ENCODE assay signal across 26 cellular contexts in the genomic region with DNA sequence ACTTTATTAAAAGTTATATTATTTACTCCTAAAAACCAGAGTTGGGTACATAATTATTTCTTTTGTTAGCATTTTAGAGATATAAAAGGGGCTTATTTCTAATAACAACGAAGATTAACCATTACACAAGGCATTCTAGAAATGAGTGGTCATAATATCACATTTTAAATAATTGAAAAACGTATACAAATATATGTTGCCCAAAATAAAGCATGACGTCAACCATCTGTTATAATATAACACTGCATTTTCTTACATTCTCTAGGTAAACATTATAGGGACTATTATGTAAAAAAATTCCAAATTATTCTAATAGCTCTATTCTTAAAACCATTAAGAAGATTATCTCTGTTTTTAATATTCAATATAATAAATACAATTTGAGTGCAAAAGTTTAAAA.
A peak's percentile ranks its signal among the peaks of the same experiment; 100 is the strongest.
DNase-seq lines count a peak whose midpoint lies in the region; ATAC-seq, FAIRE-seq and TF ChIP-seq lines count a peak whose summit lies in the region.
"Had no signal": no experiment of that assay in that cellular context is flagged by ENCODE, and none has a peak within 500 bp of the region (broad histone marks: within the 10 kb centered on the region; RNA-seq: fewer than 3 reads in every experiment).

No MANE protein-coding gene starts in this region.

- 4% methylated on average over 3 of the region's 3 CpGs for WGBS in HepG2 (ENCODE audit: low lambda C conversion rate)
- whole genome bisulfite sequencing in right lobe of liver (ENCODE audit: insufficient coverage, low coverage, low lambda C conversion rate, missing lambda C conversion rate): 39% methylated on average over 3 of the region's 3 CpGs

- TF ChIP-seq RAD21 in HepG2 (CRISPR knock-in tag; IDR thresholded peaks at IDR 0.05): no peak

- no peak for TF ChIP-seq CTCF in HepG2 (CRISPR knock-in tag; IDR thresholded peaks at IDR 0.05)
- no peak for TF ChIP-seq CTCF in right lobe of liver (IDR thresholded peaks at IDR 0.05)
- TF ChIP-seq CTCF in kidney (IDR thresholded peaks at IDR 0.05; ENCODE audit: borderline replicate concordance, extremely low read depth, insufficient read depth): no peak

- H3K36me3 ChIP-seq in HepG2 (replicated peaks in 1 of 2; ENCODE audit: control insufficient read depth in 1 of 2, insufficient read depth in 2 of 2, low read length in 2 of 2): no peaks in the 10 kb centered on the region
- H3K36me3 ChIP-seq in right lobe of liver: no peaks in the 10 kb centered on the region
- no peaks in the 10 kb centered on the region for H3K36me3 ChIP-seq in kidney (ENCODE audit: control insufficient read depth in 1 of 2, insufficient read depth in 2 of 2, low read length in 2 of 2)
- H3K36me3 ChIP-seq: BE2C had no signal

- FAIRE-seq in HepG2 (lab: Jason Lieb, UNC) (no peak), endometrium (lab: Jason Lieb, UNC) (peak; percentile 8), kidney (lab: Jason Lieb, UNC) (peak; percentile 38)
- FAIRE-seq: GM12878, GM12892, GM18507 had no signal

- H3K9me3 Mint-ChIP-seq in activated CD4-positive, alpha-beta T cell treated with anti-CD3 and anti-CD28 coated beads, Interleukin-2, amount 10 ng/mL, durations not matched to agents 24 days and 14 days: no peaks in the 10 kb centered on the region

- no peaks in the 10 kb centered on the region for H3K79me2 ChIP-seq in HepG2 (ENCODE audit: insufficient read depth, low read length)

- H3K4me2 ChIP-seq in HepG2 (ENCODE audit: low read depth, low read length): no peak overlapping the region
- H3K4me2 ChIP-seq: BLaER1 had no signal

- no peak overlapping the region for H3K27ac ChIP-seq in HepG2 (ENCODE audit: extremely low read length, insufficient read depth, low read length)
- no peak overlapping the region for H3K27ac ChIP-seq in right lobe of liver
- no peak overlapping the region for H3K27ac ChIP-seq in kidney (ENCODE audit: low read depth in 2 of 2, low read length in 2 of 2)
- H3K27ac ChIP-seq: 22Rv1, BLaER1 had no signal

- TF ChIP-seq POLR2A in HepG2 (IDR thresholded peaks at IDR 0.05; ENCODE audit: insufficient read depth in 1 of 2, low read depth in 2 of 2, low read length in 2 of 2) (no peak), right lobe of liver (IDR thresholded peaks at IDR 0.05) (no peak)

- no peaks in the 10 kb centered on the region for H3K27me3 ChIP-seq in HepG2 (ENCODE audit: control insufficient read depth in 1 of 2, insufficient read depth in 2 of 2, low read length in 2 of 2)
- no peaks in the 10 kb centered on the region for H3K27me3 ChIP-seq in right lobe of liver
- H3K27me3 ChIP-seq: BE2C, BLaER1 had no signal

- BruUV-seq in HepG2 (replicated peaks; lab: Mats Ljungman, UMichigan): no TSS peak

- DNase-seq in HepG2 (ENCODE audit: low spot score) (no peak), right lobe of liver (no peak), kidney (no peak), NCI-H1048 (lab: John Stamatoyannopoulos, UW) (no peak)
- DNase-seq in activated CD4-positive, alpha-beta T cell treated with anti-CD3 and anti-CD28 coated beads, Interleukin-2, amount 10 ng/mL, durations not matched to agents 24 days and 14 days: no peak
- DNase-seq: ACHN; BE2C; C1 segment of cervical spinal cord; CD4-positive, alpha-beta memory T cell; CD4-positive, CD25-positive, alpha-beta regulatory T cell; CD8-positive, alpha-beta memory T cell; COR-L47; DMS 273 treated with DMSO at 0.1 percent for 48 hours; DMS153; DMS53; DMS79; DND-41; EL; GDM1 had no signal

- in situ Hi-C loops in HepG2 (cut with HindIII; ENCODE audit: extremely low pct_ligation_motif_present, low pct_unique_long_range_greater_than_20kb): no loop called here

- H3K27me3 Mint-ChIP-seq in activated CD4-positive, alpha-beta T cell treated with anti-CD3 and anti-CD28 coated beads, Interleukin-2, amount 10 ng/mL, durations not matched to agents 24 days and 14 days: no peaks in the 10 kb centered on the region
- H3K27me3 Mint-ChIP-seq: CD4-positive, alpha-beta memory T cell; CD4-positive, CD25-positive, alpha-beta regulatory T cell; CD8-positive, alpha-beta memory T cell had no signal

- H3K4me1 ChIP-seq in HepG2 (ENCODE audit: insufficient read depth, low read length) (no peaks in the 10 kb centered on the region), right lobe of liver (no peaks in the 10 kb centered on the region), kidney (ENCODE audit: control insufficient read depth in 1 of 2, insufficient read depth in 1 of 2, low read depth in 1 of 2, low read length in 2 of 2) (no peaks in the 10 kb centered on the region)
- H3K4me1 ChIP-seq: BE2C had no signal

- POLR2A ChIA-PET in HepG2 (lab: Yijun Ruan, JAX): no interaction called here

- H4K20me1 ChIP-seq in HepG2 (ENCODE audit: insufficient read depth, low read length): no peaks in the 10 kb centered on the region
- H4K20me1 ChIP-seq: BLaER1 had no signal

- H3K27ac Mint-ChIP-seq in activated CD4-positive, alpha-beta T cell treated with anti-CD3 and anti-CD28 coated beads, Interleukin-2, amount 10 ng/mL, durations not matched to agents 24 days and 14 days: no peak overlapping the region
- H3K27ac Mint-ChIP-seq: CD14-positive monocyte; CD4-positive, alpha-beta memory T cell; CD4-positive, CD25-positive, alpha-beta regulatory T cell; CD8-positive, alpha-beta memory T cell had no signal

- no peak overlapping the region for H3K4me3 Mint-ChIP-seq in activated CD4-positive, alpha-beta T cell treated with anti-CD3 and anti-CD28 coated beads, Interleukin-2, amount 10 ng/mL, durations not matched to agents 24 days and 14 days
- H3K4me3 Mint-ChIP-seq: CD14-positive monocyte; CD4-positive, alpha-beta memory T cell; CD4-positive, CD25-positive, alpha-beta regulatory T cell; CD8-positive, alpha-beta memory T cell had no signal

- H3K36me3 Mint-ChIP-seq in activated CD4-positive, alpha-beta T cell treated with anti-CD3 and anti-CD28 coated beads, Interleukin-2, amount 10 ng/mL, durations not matched to agents 24 days and 14 days (ENCODE audit: low read depth): no peaks in the 10 kb centered on the region
- H3K36me3 Mint-ChIP-seq: CD14-positive monocyte; CD4-positive, alpha-beta memory T cell; CD4-positive, CD25-positive, alpha-beta regulatory T cell; CD8-positive, alpha-beta memory T cell had no signal

- no peak for ATAC-seq in HepG2
- no peak for ATAC-seq in right lobe of liver
- ATAC-seq: GM12878 had no signal

- H3K9me3 ChIP-seq in HepG2 (ENCODE audit: low read length) (no peaks in the 10 kb centered on the region), right lobe of liver (no peaks in the 10 kb centered on the region), kidney (ENCODE audit: control insufficient read depth in 1 of 2, low read length in 2 of 2) (no peaks in the 10 kb centered on the region)
- H3K9me3 ChIP-seq: BE2C had no signal

- intact Hi-C loops in HepG2 (cut with micrococcal nuclease; ENCODE audit: unreplicated experiment) (no loop called here), right lobe of liver (cut with DNase I) (no loop called here), kidney (cut with DNase I) (no loop called here)
- intact Hi-C loops in activated CD4-positive, alpha-beta T cell treated with anti-CD3 and anti-CD28 coated beads, Interleukin-2, amount 10 ng/mL, durations not matched to agents 24 days and 14 days (cut with micrococcal nuclease): no loop called here

- no peak overlapping the region for H2AFZ ChIP-seq in HepG2 (ENCODE audit: low read length)

- no peak overlapping the region for H3K9ac ChIP-seq in HepG2 (ENCODE audit: insufficient read depth, low read depth, low read length)
- no peak overlapping the region for H3K9ac ChIP-seq in kidney (ENCODE audit: low read length in 2 of 2)
- H3K9ac ChIP-seq: BLaER1 had no signal

- H3K4me3 ChIP-seq in HepG2 (replicated peaks in 1 of 3; ENCODE audit: insufficient read depth in 1 of 3, low read depth in 2 of 3, low read length in 3 of 3) (no peak overlapping the region), right lobe of liver (no peak overlapping the region), kidney (ENCODE audit: low read length in 2 of 2) (no peak overlapping the region)
- H3K4me3 ChIP-seq: BLaER1, GM12878 had no signal

- no peak for TF ChIP-seq EP300 in HepG2 (IDR thresholded peaks at IDR 0.05; ENCODE audit: low read depth in 2 of 2, low read length in 2 of 2)
- no peak for TF ChIP-seq EP300 in HepG2 (CRISPR knock-in tag; IDR thresholded peaks at IDR 0.05; ENCODE audit: borderline replicate concordance)

- no peaks in the 10 kb centered on the region for H3K4me1 Mint-ChIP-seq in activated CD4-positive, alpha-beta T cell treated with anti-CD3 and anti-CD28 coated beads, Interleukin-2, amount 10 ng/mL, durations not matched to agents 24 days and 14 days
- H3K4me1 Mint-ChIP-seq: CD14-positive monocyte; CD4-positive, CD25-positive, alpha-beta regulatory T cell; CD8-positive, alpha-beta memory T cell had no signal

- CTCF ChIA-PET in HepG2 (lab: Yijun Ruan, JAX; ENCODE audit: low intra/inter-chr PET ratio, low total read pairs): no interaction called here

TF ChIP-seq in HepG2, 621 proteins besides CTCF, POLR2A, EP300 and RAD21 (continues in another document):
- no peak for TF ChIP-seq ARNTL (CRISPR knock-in tag; IDR thresholded peaks at IDR 0.05)
- TF ChIP-seq DNMT1 (CRISPR knock-in tag; IDR thresholded peaks at IDR 0.05): no peak
- no peak for TF ChIP-seq SNAPC2 (CRISPR knock-in tag; IDR thresholded peaks at IDR 0.05)
- TF ChIP-seq RARA (CRISPR knock-in tag; IDR thresholded peaks at IDR 0.05): no peak
- peak; percentile 66 for TF ChIP-seq CREB1 (IDR thresholded peaks at IDR 0.05)
- no peak for TF ChIP-seq CREB1 (CRISPR knock-in tag; IDR thresholded peaks at IDR 0.05)
- peak; percentile 67 for TF ChIP-seq ATF7 (IDR thresholded peaks at IDR 0.05)
- TF ChIP-seq ATF7 (CRISPR knock-in tag; IDR thresholded peaks at IDR 0.05): no peak
- no peak for TF ChIP-seq REPIN1 (CRISPR knock-in tag; IDR thresholded peaks at IDR 0.05; ENCODE audit: borderline replicate concordance, low read depth)
- TF ChIP-seq CBFB (CRISPR knock-in tag; IDR thresholded peaks at IDR 0.05): no peak
- TF ChIP-seq ZSCAN31 (CRISPR knock-in tag; IDR thresholded peaks at IDR 0.05; ENCODE audit: low read depth): no peak
- no peak for TF ChIP-seq TBX2 (CRISPR knock-in tag; IDR thresholded peaks at IDR 0.05; ENCODE audit: borderline replicate concordance)
- TF ChIP-seq PATZ1 (CRISPR knock-in tag; IDR thresholded peaks at IDR 0.05): no peak
